13 cellular contexts compared by ENCODE assay signal in genomic region chr7:24923172-24923865, GRCh38. TPM values are rescaled to one million over a fixed set of nuclear protein-coding genes. Genes with fewer than 3 reads are reported as not detected.
DNase-seq lines count a peak whose midpoint lies in the region; ATAC-seq, FAIRE-seq and TF ChIP-seq lines count a peak whose summit lies in the region.
"Had no signal": no experiment of that assay in that cellular context is flagged by ENCODE, and none has a peak within 500 bp of the region (broad histone marks: within the 10 kb centered on the region; RNA-seq: fewer than 3 reads in every experiment).

No MANE protein-coding gene starts in this region.

- H3K79me2 ChIP-seq in HepG2 (ENCODE audit: insufficient read depth, low read length) = peaks cover 62% of the 10 kb centered on the region

- peaks cover 34% of the 10 kb centered on the region for H3K4me1 ChIP-seq in HepG2 (ENCODE audit: insufficient read depth, low read length)
- H3K4me1 ChIP-seq in right lobe of liver = no peaks in the 10 kb centered on the region
- peaks cover 42% of the 10 kb centered on the region for H3K4me1 ChIP-seq in foreskin keratinocyte
- H3K4me1 ChIP-seq in tibial nerve = peaks cover 0 to 14% (median 0%) of the 10 kb centered on the region in 4 donors
- H3K4me1 ChIP-seq: breast epithelium had no signal

- no peak overlapping the region for H2AFZ ChIP-seq in HepG2 (ENCODE audit: low read length)

- BruUV-seq in HepG2 (replicated peaks; lab: Mats Ljungman, UMichigan) = no TSS peak

- H3K4me3 ChIP-seq in HepG2 (replicated peaks in 1 of 3; ENCODE audit: insufficient read depth in 1 of 3, low read depth in 2 of 3, low read length in 3 of 3) (no peak overlapping the region), right lobe of liver (no peak overlapping the region), tibial nerve (no peak overlapping the region)
- H3K4me3 ChIP-seq: breast epithelium had no signal

- H3K36me3 ChIP-seq in HepG2 (replicated peaks in 1 of 2; ENCODE audit: control insufficient read depth in 1 of 2, insufficient read depth in 2 of 2, low read length in 2 of 2) (no peaks in the 10 kb centered on the region; a peak in 1 of 5 replicates), right lobe of liver (no peaks in the 10 kb centered on the region), tibial nerve (no peaks in the 10 kb centered on the region)
- H3K36me3 ChIP-seq: breast epithelium had no signal

- H3K36me3 Mint-ChIP-seq in T-helper 17 cell (ENCODE audit: low read depth) (no peaks in the 10 kb centered on the region), type B pancreatic cell (no peaks in the 10 kb centered on the region)
- H3K36me3 Mint-ChIP-seq: naive B cell had no signal

- H3K27me3 Mint-ChIP-seq in T-helper 17 cell (no peaks in the 10 kb centered on the region), type B pancreatic cell (no peaks in the 10 kb centered on the region)
- H3K27me3 Mint-ChIP-seq: naive B cell had no signal

- TF ChIP-seq POLR2A in HepG2 (IDR thresholded peaks at IDR 0.05; ENCODE audit: insufficient read depth in 1 of 2, low read depth in 2 of 2, low read length in 2 of 2) (no peak), right lobe of liver (IDR thresholded peaks at IDR 0.05) (no peak), tibial nerve (IDR thresholded peaks at IDR 0.05) (no peak)

- CTCF ChIA-PET in HepG2 (lab: Yijun Ruan, JAX; ENCODE audit: low intra/inter-chr PET ratio, low total read pairs) = no interaction called here

- H3K27me3 ChIP-seq in HepG2 (ENCODE audit: control insufficient read depth in 1 of 2, insufficient read depth in 2 of 2, low read length in 2 of 2) = no peaks in the 10 kb centered on the region
- H3K27me3 ChIP-seq in right lobe of liver = no peaks in the 10 kb centered on the region
- no peaks in the 10 kb centered on the region for H3K27me3 ChIP-seq in foreskin keratinocyte
- no peaks in the 10 kb centered on the region for H3K27me3 ChIP-seq in tibial nerve
- H3K27me3 ChIP-seq: breast epithelium had no signal

- TF ChIP-seq EP300 in HepG2 (IDR thresholded peaks at IDR 0.05; ENCODE audit: low read depth in 2 of 2, low read length in 2 of 2) (no peak), HepG2 (CRISPR knock-in tag; IDR thresholded peaks at IDR 0.05; ENCODE audit: borderline replicate concordance) (no peak), tibial nerve (IDR thresholded peaks at IDR 0.05) (no peak)

- FAIRE-seq in HepG2 (lab: Jason Lieb, UNC) = no peak

- in situ Hi-C loops in HepG2 (cut with HindIII; ENCODE audit: extremely low pct_ligation_motif_present, low pct_unique_long_range_greater_than_20kb) = no loop called here

- ATAC-seq in HepG2 = peak; percentile 63
- no peak for ATAC-seq in right lobe of liver
- ATAC-seq in T-helper 17 cell = no peak
- peak; percentile 25 for ATAC-seq in foreskin keratinocyte
- no peak for ATAC-seq in left lobe of liver

- no peaks in the 10 kb centered on the region for H4K20me1 ChIP-seq in HepG2 (ENCODE audit: insufficient read depth, low read length)

- H3K4me1 Mint-ChIP-seq in T-helper 17 cell (peaks cover 64% of the 10 kb centered on the region), type B pancreatic cell (ENCODE audit: unreplicated experiment) (peaks cover 31% of the 10 kb centered on the region)

- H3K4me3 Mint-ChIP-seq in T-helper 17 cell = peak overlapping the region; percentile 59
- no peak overlapping the region for H3K4me3 Mint-ChIP-seq in type B pancreatic cell

- TF ChIP-seq CTCF in HepG2 (CRISPR knock-in tag; IDR thresholded peaks at IDR 0.05) = no peak
- no peak for TF ChIP-seq CTCF in right lobe of liver (IDR thresholded peaks at IDR 0.05)
- TF ChIP-seq CTCF in foreskin keratinocyte (conservative IDR thresholded peaks at IDR 0.05) = no peak
- TF ChIP-seq CTCF in type B pancreatic cell (conservative IDR thresholded peaks at IDR 0.05) = no peak
- TF ChIP-seq CTCF in tibial nerve (IDR thresholded peaks at IDR 0.05) = no peak

- intact Hi-C loops in HepG2 (cut with micrococcal nuclease; ENCODE audit: unreplicated experiment) = no loop called here
- intact Hi-C loops in right lobe of liver (cut with DNase I) = no loop called here

- DNase-seq in HepG2 (ENCODE audit: low spot score) = no peak
- DNase-seq in right lobe of liver = no peak
- DNase-seq in T-helper 17 cell = no peak
- no peak for DNase-seq in foreskin keratinocyte
- no peak for DNase-seq in type B pancreatic cell (ENCODE audit: extremely low spot score, unreplicated experiment)
- no peak for DNase-seq in tibial nerve (ENCODE audit: low spot score in 2 of 2)
- DNase-seq in left lobe of liver (ENCODE audit: low spot score) = no peak
- no peak for DNase-seq in NAMALWA (ENCODE audit: low spot score)
- DNase-seq: activated T-cell treated with anti-CD3 and anti-CD28 coated beads, Interleukin-2, amount 50 U/mL, for 48 hours; AML-193; naive B cell; stimulated activated CD4-positive, alpha-beta T cell treated with anti-CD3 and anti-CD28 coated beads, Interleukin-2, amount 100 ng/mL, for 24 hours had no signal

- H3K9me3 Mint-ChIP-seq in type B pancreatic cell = no peaks in the 10 kb centered on the region
- H3K9me3 Mint-ChIP-seq: naive B cell had no signal

- H3K27ac ChIP-seq in HepG2 (ENCODE audit: extremely low read length, insufficient read depth, low read length) = no peak overlapping the region
- no peak overlapping the region for H3K27ac ChIP-seq in right lobe of liver
- no peak overlapping the region for H3K27ac ChIP-seq in foreskin keratinocyte
- no peak overlapping the region for H3K27ac ChIP-seq in tibial nerve

- no peak overlapping the region for H3K9ac ChIP-seq in HepG2 (ENCODE audit: insufficient read depth, low read depth, low read length)

- no peak overlapping the region for H3K4me2 ChIP-seq in HepG2 (ENCODE audit: low read depth, low read length)

- peak overlapping the region; percentile 97 for H3K27ac Mint-ChIP-seq in T-helper 17 cell
- peak overlapping the region; percentile 14 for H3K27ac Mint-ChIP-seq in type B pancreatic cell

- TF ChIP-seq RAD21 in HepG2 (CRISPR knock-in tag; IDR thresholded peaks at IDR 0.05) = no peak

- no peaks in the 10 kb centered on the region for H3K9me3 ChIP-seq in HepG2 (ENCODE audit: low read length)
- H3K9me3 ChIP-seq in right lobe of liver = no peaks in the 10 kb centered on the region
- no peaks in the 10 kb centered on the region for H3K9me3 ChIP-seq in T-helper 17 cell (ENCODE audit: control insufficient read depth, low read length, poor library complexity, severe bottlenecking)
- H3K9me3 ChIP-seq in tibial nerve = no peaks in the 10 kb centered on the region
- H3K9me3 ChIP-seq: breast epithelium had no signal

- WGBS in HepG2 (ENCODE audit: low lambda C conversion rate) = 92% methylated on average over 9 of the region's 9 CpGs
- WGBS in right lobe of liver (ENCODE audit: insufficient coverage, low coverage, low lambda C conversion rate, missing lambda C conversion rate) = 80% methylated on average over 8 of the region's 9 CpGs
- WGBS in tibial nerve, 2 donors = 92% methylated on average over 9 of the region's 9 CpGs

- POLR2A ChIA-PET in HepG2 (lab: Yijun Ruan, JAX) = interaction anchor here (1.3 kb wide), 1 partner anchor 202 kb away, joined by 3 read pairs; the partner anchor contains the start of gene CYCS

TF ChIP-seq in HepG2, 621 proteins besides CTCF, POLR2A, EP300 and RAD21:
- no peak for TF ChIP-seq ZNF350 (CRISPR knock-in tag; IDR thresholded peaks at IDR 0.05; ENCODE audit: borderline replicate concordance, low read depth)

RNA-seq across cellular contexts. Expression of gene OSBPL3, which starts 56.7 kb away (rescaled TPM):
- total RNA-seq in HepG2 (2016; rRNA removed; fragmentation: Illumina TruSeq; extraction: Trizol) (26.4 and 28.9 TPM in 2 replicates), right lobe of liver (1 to 10 TPM in 5 of 6 experiments, under 1 TPM in 1; 0.70 to 8.2 (median 2.4) TPM), T-helper 17 cell (10 to 100 TPM; 54.8 to 54.9 TPM), foreskin keratinocyte (39.1 and 41.9 TPM in 2 replicates), type B pancreatic cell (ENCODE audit: low replicate concordance) (18.3 and 43.7 TPM in 2 replicates), tibial nerve (1 to 10 TPM; 1.6 to 7.3 (median 5.3) TPM), left lobe of liver (0.58 TPM)
- total RNA-seq in HepG2 (2016; cell fraction: cytosol; rRNA removed; fragmentation: Illumina TruSeq; extraction: Trizol; ENCODE audit: low read depth) = 6.6 and 7.4 TPM in 2 replicates
- total RNA-seq in HepG2 (2016; cell fraction: insoluble cytoplasmic fraction; rRNA removed; fragmentation: Illumina TruSeq; extraction: Trizol) = 22.4 and 26.0 TPM in 2 replicates
- 11.1 and 11.2 TPM in 2 replicates for total RNA-seq in HepG2 (2016; cell fraction: membrane; rRNA removed; fragmentation: Illumina TruSeq; extraction: Trizol)
- 39.7 and 41.7 TPM in 2 replicates for total RNA-seq in HepG2 (2016; cell fraction: nucleus; rRNA removed; fragmentation: Illumina TruSeq; extraction: Trizol)
- polyA plus RNA-seq in HepG2 (2011; rRNA removed) (8.8 and 9.7 TPM in 2 replicates), foreskin keratinocyte (11.2 and 11.5 TPM in 2 replicates)
- polyA plus RNA-seq in HepG2 (2011; cell fraction: cytosol; rRNA removed) = 3.7 and 4.4 TPM in 2 replicates
- 22.4 and 23.2 TPM in 2 replicates for polyA plus RNA-seq in HepG2 (2011; cell fraction: nucleus; rRNA removed)
- 7.1 and 8.1 TPM in 2 replicates for polyA plus RNA-seq in HepG2 (2012)
- 1.5 and 1.8 TPM in 2 replicates for polyA plus RNA-seq in HepG2 (2016; cell fraction: cytosol; fragmentation: Illumina TruSeq; extraction: Trizol; ENCODE audit: low read depth)
- 16.7 and 19.5 TPM in 2 replicates for polyA plus RNA-seq in HepG2 (2016; cell fraction: insoluble cytoplasmic fraction; fragmentation: Illumina TruSeq; extraction: Trizol; ENCODE audit: low read depth)
- 4.2 and 4.7 TPM in 2 replicates for polyA plus RNA-seq in HepG2 (2016; cell fraction: membrane; fragmentation: Illumina TruSeq; extraction: Trizol; ENCODE audit: low read depth)
- polyA plus RNA-seq in HepG2 (2016; cell fraction: nucleus; fragmentation: Illumina TruSeq; extraction: Trizol; ENCODE audit: insufficient read depth, low read depth) = 65.6 and 72.4 TPM in 2 replicates
- polyA minus RNA-seq in HepG2 (2011; rRNA and poly(A)+ RNA removed; ENCODE audit: low replicate concordance) = 15.3 and 17.6 TPM in 2 replicates
- 8.8 and 11.6 TPM in 2 replicates for polyA minus RNA-seq in HepG2 (2011; cell fraction: cytosol; rRNA and poly(A)+ RNA removed)
- 43.5 and 49.5 TPM in 2 replicates for polyA minus RNA-seq in HepG2 (2011; cell fraction: nucleus; rRNA and poly(A)+ RNA removed)

Comparison
In these comparisons a context has a peak if more than half of its experiments do, and no peak if none do; other contexts are left out.
1. ATAC-seq: peak in HepG2 (single experiment) and foreskin keratinocyte (single experiment); none in right lobe of liver (0 of 4), T-helper 17 cell (single experiment) and left lobe of liver (single experiment).